In genomic region chr5:149878371-149878770, GRCh38 we compare ENCODE assay signal across 1 cellular context.
TF ChIP-seq lines count a peak whose summit lies in the region.

No MANE protein-coding gene starts in this region.

TF ChIP-seq in H1, 55 proteins besides CTCF, POLR2A, EP300 and RAD21 (continued from another document):
- no peak for TF ChIP-seq CHD7 (IDR thresholded peaks at IDR 0.05; ENCODE audit: insufficient replicate concordance, low read length)
